Comparison of ENCODE assay signal across 9 cellular contexts in the genomic region with DNA sequence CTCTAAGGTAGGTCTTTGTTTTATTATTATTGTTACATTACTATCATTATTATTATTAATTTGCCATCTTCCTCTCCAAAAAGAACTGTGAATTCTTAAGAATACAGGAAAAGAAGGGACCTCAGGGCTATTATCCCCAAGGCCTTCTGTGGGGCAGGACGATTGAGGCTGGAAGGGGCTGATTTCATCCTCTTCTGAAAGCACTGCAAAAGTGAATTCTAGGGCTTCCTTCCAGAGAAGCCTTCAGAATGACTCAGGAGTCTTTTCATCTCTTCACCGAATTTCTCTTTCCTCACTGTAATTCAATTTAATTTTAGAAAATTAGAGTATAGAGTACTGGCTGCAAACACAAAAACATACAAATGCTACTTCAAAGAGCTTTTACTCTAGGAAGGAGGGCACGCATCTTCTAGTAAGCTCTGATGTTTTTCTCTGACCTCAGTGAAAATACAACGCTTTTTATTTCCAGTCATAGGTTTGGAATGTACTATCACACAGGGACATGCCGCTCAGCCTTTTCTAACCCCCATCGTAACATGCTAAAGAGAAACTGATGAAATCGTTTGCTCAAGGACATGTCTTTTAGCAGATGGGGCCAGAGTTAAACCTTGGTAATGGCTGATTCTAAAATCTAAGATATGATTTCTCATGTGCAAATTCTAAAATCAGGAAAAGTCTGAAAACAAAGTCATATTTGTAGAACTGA.
DNase-seq lines count a peak whose midpoint lies in the region; ATAC-seq and TF ChIP-seq lines count a peak whose summit lies in the region.
"Had no signal": no experiment of that assay in that cellular context is flagged by ENCODE, and none has a peak within 500 bp of the region (broad histone marks: within the 10 kb centered on the region; RNA-seq: fewer than 3 reads in every experiment).

No MANE protein-coding gene starts in this region.

- intact Hi-C loops in A673 (cut with micrococcal nuclease; ENCODE audit: unreplicated experiment): no loop called here

- POLR2A ChIA-PET in A673 (lab: Charles Lee; ENCODE audit: low non-redundant PET): no interaction called here

- ATAC-seq in GM21447 (IDR thresholded peaks at IDR 0.05; ENCODE audit: unreplicated experiment): no peak

- TF ChIP-seq POLR2A in Peyer's patch (IDR thresholded peaks at IDR 0.05): no peak

- H3K9me3 Mint-ChIP-seq in nephron: no peaks in the 10 kb centered on the region

- no peaks in the 10 kb centered on the region for H3K27me3 ChIP-seq in A673 (replicated peaks; ENCODE audit: insufficient read depth, low read depth, low read length, poor library complexity)
- H3K27me3 ChIP-seq in Peyer's patch: no peaks in the 10 kb centered on the region
- no peaks in the 10 kb centered on the region for H3K27me3 ChIP-seq in esophagus (ENCODE audit: control insufficient read depth in 1 of 2, insufficient read depth in 2 of 2, low read length in 2 of 2)

- H3K27ac Mint-ChIP-seq in nephron: peak overlapping the region; percentile 54 to 96 (median 86)

- H3K27ac ChIP-seq in A673 (ENCODE audit: low read depth, low read length, poor library complexity, severe bottlenecking) (peak overlapping the region; percentile 49), Peyer's patch (peak overlapping the region; percentile 11 to 81 (median 42)), esophagus (ENCODE audit: low read depth in 2 of 2, low read length in 1 of 2) (peak overlapping the region; percentile 71 to 75)
- H3K27ac ChIP-seq: C4-2B had no signal

- H3K36me3 ChIP-seq in A673 (ENCODE audit: insufficient read depth, low read length, poor library complexity, severe bottlenecking) (no peaks in the 10 kb centered on the region), Peyer's patch (no peaks in the 10 kb centered on the region), esophagus (ENCODE audit: control insufficient read depth in 2 of 2, insufficient read depth in 2 of 2, low read length in 1 of 2) (no peaks in the 10 kb centered on the region)

- BruUV-seq in A673 (replicated peaks; lab: Mats Ljungman, UMichigan): TSS peak; percentile 83

- H3K4me3 Mint-ChIP-seq in nephron: no peak overlapping the region

- no peaks in the 10 kb centered on the region for H3K9me3 ChIP-seq in A673 (ENCODE audit: low read depth, low read length, poor library complexity, severe bottlenecking)
- no peaks in the 10 kb centered on the region for H3K9me3 ChIP-seq in Peyer's patch
- no peaks in the 10 kb centered on the region for H3K9me3 ChIP-seq in esophagus (ENCODE audit: control insufficient read depth in 2 of 2, insufficient read depth in 1 of 2, low read depth in 1 of 2, low read length in 1 of 2)

- peaks cover 38% of the 10 kb centered on the region for H3K4me1 Mint-ChIP-seq in nephron

- H3K4me1 ChIP-seq in A673 (ENCODE audit: insufficient read depth, low read length, poor library complexity, severe bottlenecking): peaks cover 40% of the 10 kb centered on the region
- no peaks in the 10 kb centered on the region for H3K4me1 ChIP-seq in Peyer's patch
- peaks cover 0 to 3% of the 10 kb centered on the region in 2 donors for H3K4me1 ChIP-seq in esophagus (ENCODE audit: control insufficient read depth in 2 of 2, insufficient read depth in 2 of 2, low read length in 1 of 2)

- DNase-seq in A673 (ENCODE audit: low spot score): no peak
- no peak for DNase-seq in Peyer's patch
- no peak for DNase-seq in NCI-H1417 treated with DMSO at 0.1 percent for 48 hours (lab: John Stamatoyannopoulos, UW)
- DNase-seq in activated T-cell treated with anti-CD3 and anti-CD28 coated beads, Interleukin-2, amount 50 U/mL, for 1 hour: no peak
- DNase-seq in NAMALWA (ENCODE audit: low spot score): no peak

- no peak for TF ChIP-seq CTCF in A673 (conservative IDR thresholded peaks at IDR 0.05; ENCODE audit: low read depth, low read length)
- TF ChIP-seq CTCF in Peyer's patch (IDR thresholded peaks at IDR 0.05): no peak
- no peak for TF ChIP-seq CTCF in nephron (IDR thresholded peaks at IDR 0.05; ENCODE audit: unreplicated experiment in 3 of 3)

- H3K27me3 Mint-ChIP-seq in nephron (ENCODE audit: low read depth): peaks cover 10% of the 10 kb centered on the region

- H3K36me3 Mint-ChIP-seq in nephron (ENCODE audit: low read depth): peaks cover 6% of the 10 kb centered on the region

- CTCF ChIA-PET in A673 (lab: Charles Lee): interaction anchor here (0.6 kb wide), 1 partner anchor 197 kb away, joined by 4 read pairs; no protein-coding TSS in a partner anchor

- 44 to 54% methylated on average over 7 of the region's 7 CpGs for WGBS in esophagus, 2 donors

- H3K4me3 ChIP-seq in A673 (ENCODE audit: low read depth, low read length, poor library complexity, severe bottlenecking) (no peak overlapping the region), Peyer's patch (no peak overlapping the region), esophagus (ENCODE audit: low read depth in 1 of 2, low read length in 2 of 2) (no peak overlapping the region)
